In the genomic region with DNA sequence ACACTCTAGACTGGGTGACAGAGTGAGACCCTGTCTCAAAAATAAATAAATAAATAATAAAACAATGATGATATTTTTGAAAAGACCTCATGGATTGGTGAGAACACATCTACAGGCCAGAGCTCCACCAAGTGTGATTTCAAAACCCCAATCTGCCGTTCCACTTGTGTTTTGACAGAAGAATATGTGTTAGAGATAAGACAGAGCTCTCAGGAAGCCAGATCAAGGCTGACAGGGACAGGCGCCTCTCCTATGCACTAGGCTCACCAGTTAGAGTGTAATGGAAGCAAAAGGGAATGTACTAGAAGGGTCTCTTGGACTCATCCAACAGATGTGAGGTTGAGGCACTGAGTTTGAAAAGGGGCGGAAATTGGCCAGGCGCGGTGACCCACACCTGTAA, we compare ENCODE assay signal across 25 cellular contexts.
DNase-seq lines count a peak whose midpoint lies in the region; ATAC-seq and TF ChIP-seq lines count a peak whose summit lies in the region.
"Had no signal": no experiment of that assay in that cellular context is flagged by ENCODE, and none has a peak within 500 bp of the region (broad histone marks: within the 10 kb centered on the region; RNA-seq: fewer than 3 reads in every experiment).

No MANE protein-coding gene starts in this region.

- no peak for TF ChIP-seq POLR2A in sigmoid colon (IDR thresholded peaks at IDR 0.05)

- no peak overlapping the region for H2AK5ac ChIP-seq in H9 (ENCODE audit: insufficient read length, low read length)

- H2AFZ ChIP-seq in H9 (ENCODE audit: low read length) = no peak overlapping the region

- TF ChIP-seq EP300 in sigmoid colon (IDR thresholded peaks at IDR 0.05) = no peak

- no peak for TF ChIP-seq CTCF in heart right ventricle (IDR thresholded peaks at IDR 0.05)
- TF ChIP-seq CTCF in right atrium auricular region (IDR thresholded peaks at IDR 0.05) = no peak
- TF ChIP-seq CTCF in sigmoid colon (IDR thresholded peaks at IDR 0.05) = no peak
- no peak for TF ChIP-seq CTCF in H9 (conservative IDR thresholded peaks at IDR 0.05)

- H2BK15ac ChIP-seq in H9 (ENCODE audit: low read depth, low read length) = no peak overlapping the region

- ATAC-seq in heart right ventricle = no peak
- no peak for ATAC-seq in Right ventricle myocardium superior (ENCODE audit: poor library complexity)
- no peak for ATAC-seq in GM18867 (IDR thresholded peaks at IDR 0.05; ENCODE audit: unreplicated experiment)

- H3K4me1 Mint-ChIP-seq in H9 = peaks cover 8 to 12% of the 10 kb centered on the region in 2 experiments

- H3K27me3 ChIP-seq in heart right ventricle = peaks cover 0 to 6% (median 0%) of the 10 kb centered on the region in 7 donors
- no peaks in the 10 kb centered on the region for H3K27me3 ChIP-seq in right atrium auricular region
- H3K27me3 ChIP-seq in sigmoid colon = no peaks in the 10 kb centered on the region
- H3K27me3 ChIP-seq in H9 (ENCODE audit: insufficient read depth, low read length) = no peaks in the 10 kb centered on the region

- DNase-seq in heart right ventricle (no peak), Right ventricle myocardium superior (no peak), right atrium auricular region (ENCODE audit: low spot score) (no peak), sigmoid colon (no peak), NCI-H1930 (lab: John Stamatoyannopoulos, UW) (no peak), H9 (no peak), EL (no peak)
- DNase-seq: activated CD4-positive, alpha-beta T cell treated with anti-CD3 and anti-CD28 coated beads for 48 hours; activated CD8-positive, alpha-beta memory T cell treated with anti-CD3 and anti-CD28 coated beads, Interleukin-2, amount 50 U/mL, for 4 hours; activated naive CD4-positive, alpha-beta T cell treated with Interleukin-2 at 50 U/mL for 16 hours; GOT3; hypothalamus; KBM-7; kidney glomerular epithelial cell; midbrain; NCI-H1092; NCI-H526 treated with DMSO at 0.1 percent for 48 hours; nucleus accumbens; OCI-M1; small intestine; stimulated activated CD4-positive, alpha-beta T cell treated with anti-CD3 and anti-CD28 coated beads, Interleukin-4, amount 100 ng/mL, for 4 hours; T1000 had no signal

- no peak overlapping the region for H3K4ac ChIP-seq in H9 (ENCODE audit: low read depth, low read length)

- no peak overlapping the region for H3T11ph ChIP-seq in H9 (ENCODE audit: low read length)

- no peak overlapping the region for H3K4me2 ChIP-seq in H9 (ENCODE audit: insufficient read depth, insufficient read length, low read length)

- H3K18ac ChIP-seq in H9 (ENCODE audit: insufficient read length, low read depth, low read length) = no peak overlapping the region

- H3K4me1 ChIP-seq in heart right ventricle = peaks cover 0 to 51% (median 30%) of the 10 kb centered on the region in 9 donors
- peaks cover 0 to 33% of the 10 kb centered on the region in 2 donors for H3K4me1 ChIP-seq in right atrium auricular region
- H3K4me1 ChIP-seq in sigmoid colon = peaks cover 0 to 71% (median 60%) of the 10 kb centered on the region in 4 donors
- H3K4me1 ChIP-seq in H9 (ENCODE audit: insufficient read depth, low read length) = no peaks in the 10 kb centered on the region; the same call in 1 of the 2 replicates

- no peak overlapping the region for H4K91ac ChIP-seq in H9 (ENCODE audit: insufficient read length, low read depth, low read length)

- no peak overlapping the region for H4K5ac ChIP-seq in H9 (ENCODE audit: insufficient read length, low read depth, low read length)

- no peak overlapping the region for H2BK120ac ChIP-seq in H9 (ENCODE audit: low read depth, low read length, poor library complexity, severe bottlenecking)

- no peaks in the 10 kb centered on the region for H3K9me3 Mint-ChIP-seq in H9

- H3K36me3 Mint-ChIP-seq in H9 (ENCODE audit: insufficient read depth in 1 of 3, low read depth in 3 of 3) = no peaks in the 10 kb centered on the region

- no peaks in the 10 kb centered on the region for H3K9me3 ChIP-seq in heart right ventricle
- no peaks in the 10 kb centered on the region for H3K9me3 ChIP-seq in right atrium auricular region
- no peaks in the 10 kb centered on the region for H3K9me3 ChIP-seq in sigmoid colon
- no peaks in the 10 kb centered on the region for H3K9me3 ChIP-seq in H9 (ENCODE audit: control insufficient read depth, low read depth, low read length)

- H3K27ac ChIP-seq in heart right ventricle (peak overlapping the region in 8 of 10 donors; percentile 10 to 79 (median 58)), right atrium auricular region (peak overlapping the region; percentile 43 to 64), sigmoid colon (peak overlapping the region; percentile 85 to 93 (median 89)), H9 (ENCODE audit: insufficient read length, low read depth, low read length) (no peak overlapping the region)
- H3K27ac ChIP-seq: C4-2B, SK-N-MC had no signal

- H3K23me2 ChIP-seq in H9 (ENCODE audit: insufficient read length, low read depth, low read length, poor library complexity, severe bottlenecking) = no peaks in the 10 kb centered on the region

- no peak overlapping the region for H3K27ac Mint-ChIP-seq in H9

- H3K79me1 ChIP-seq in H9 (ENCODE audit: insufficient read depth, low read depth, low read length, poor library complexity, severe bottlenecking) = no peaks in the 10 kb centered on the region

- 74 to 81% methylated on average over 5 of the region's 5 CpGs for WGBS in heart right ventricle, 2 donors
- WGBS in sigmoid colon, 2 donors = 91 to 94% methylated on average over 5 of the region's 5 CpGs
- WGBS in H9 (ENCODE audit: extremely low coverage, insufficient read length, low lambda C conversion rate) = no CpG with 5 or more reads among the region's 5 CpGs

- intact Hi-C loops in heart right ventricle (cut with DNase I) = loop anchor here in 2 of 10 donors (10.0 kb wide), 3 partner anchors 62 to 92 kb away; no protein-coding TSS in a partner anchor
- intact Hi-C loops in Right ventricle myocardium superior (cut with DNase I) = no loop called here
- intact Hi-C loops in sigmoid colon (cut with DNase I) = loop anchor here (10.0 kb wide), 1 partner anchor 178 kb away; the partner anchor contains the start of gene SLC45A1

- no peaks in the 10 kb centered on the region; the same call in 1 of the 2 replicates for H3K27me3 Mint-ChIP-seq in H9 (ENCODE audit: low read depth)

- H3K36me3 ChIP-seq in heart right ventricle (no peaks in the 10 kb centered on the region), right atrium auricular region (no peaks in the 10 kb centered on the region), sigmoid colon (no peaks in the 10 kb centered on the region)

- no peak overlapping the region for H2BK20ac ChIP-seq in H9 (ENCODE audit: low read depth, low read length, poor library complexity, severe bottlenecking)

- H4K8ac ChIP-seq in H9 (replicated peaks; ENCODE audit: insufficient read length, low read depth, low read length) = no peak overlapping the region

- no peak overlapping the region for H3K14ac ChIP-seq in H9 (ENCODE audit: insufficient read depth, low read length)

- H2BK5ac ChIP-seq in H9 (ENCODE audit: insufficient read length, low read length) = no peak overlapping the region

- H3K79me2 ChIP-seq in H9 (ENCODE audit: insufficient read depth, low read length) = no peaks in the 10 kb centered on the region

- H3K4me3 Mint-ChIP-seq in H9 = no peak overlapping the region

- no peak overlapping the region for H3K23ac ChIP-seq in H9 (ENCODE audit: insufficient read length, low read depth, low read length)

- no peak overlapping the region for H3K9ac ChIP-seq in H9 (ENCODE audit: extremely low read depth, insufficient read length, low read length)

- no peak overlapping the region for H3K56ac ChIP-seq in H9 (ENCODE audit: insufficient read length, low read depth, low read length)

- no peak overlapping the region for H2BK12ac ChIP-seq in H9 (ENCODE audit: insufficient read length, low read depth, low read length)

- no peaks in the 10 kb centered on the region for H4K20me1 ChIP-seq in H9 (ENCODE audit: control insufficient read depth, insufficient read depth, insufficient read length)

- no peak overlapping the region for H3K4me3 ChIP-seq in heart right ventricle
- H3K4me3 ChIP-seq in right atrium auricular region = no peak overlapping the region
- no peak overlapping the region for H3K4me3 ChIP-seq in sigmoid colon
- H3K4me3 ChIP-seq: SK-N-MC had no signal
